In genomic region chr10:1044964-1045363, GRCh38 we compare ENCODE assay signal across 11 cellular contexts. TPM values are rescaled to one million over a fixed set of nuclear protein-coding genes. Genes with fewer than 3 reads are reported as not detected.
DNase-seq lines count a peak whose midpoint lies in the region; ATAC-seq and TF ChIP-seq lines count a peak whose summit lies in the region.
"Had no signal": no experiment of that assay in that cellular context is flagged by ENCODE, and none has a peak within 500 bp of the region (broad histone marks: within the 10 kb centered on the region; RNA-seq: fewer than 3 reads in every experiment).

No MANE protein-coding gene starts in this region.

- H3K4me1 ChIP-seq in CD4-positive, CD25-positive, alpha-beta regulatory T cell (ENCODE audit: control insufficient read depth, insufficient read depth, low read length, poor library complexity, severe bottlenecking): peaks cover 41% of the 10 kb centered on the region
- H3K4me1 ChIP-seq in MM.1S (ENCODE audit: low read length) (0 out of 2 replicates have a peak, but pooled peaks cover 29% of the 10 kb centered on the region), neutrophil (ENCODE audit: control insufficient read depth in 1 of 2, insufficient read depth in 1 of 2, low read depth in 1 of 2, low read length in 1 of 2) (peaks cover 56 to 63% of the 10 kb centered on the region in 2 experiments)

- TF ChIP-seq CTCF in MM.1S (IDR thresholded peaks at IDR 0.05; ENCODE audit: low read length) (no peak), neutrophil (IDR thresholded peaks at IDR 0.05) (no peak)

- no peak overlapping the region for H3K9ac ChIP-seq in MM.1S (ENCODE audit: low read length)
- H3K9ac ChIP-seq: parathyroid adenoma had no signal

- H3K36me3 Mint-ChIP-seq in CD4-positive, CD25-positive, alpha-beta regulatory T cell: peaks cover 16% of the 10 kb centered on the region

- H3K9me3 ChIP-seq in CD4-positive, CD25-positive, alpha-beta regulatory T cell (ENCODE audit: control insufficient read depth in 2 of 2, low read length in 2 of 2): no peaks in the 10 kb centered on the region
- no peaks in the 10 kb centered on the region for H3K9me3 ChIP-seq in MM.1S (replicated peaks; ENCODE audit: insufficient read depth, low read length)
- no peaks in the 10 kb centered on the region for H3K9me3 ChIP-seq in neutrophil

- no peak overlapping the region for H2AFZ ChIP-seq in MM.1S (ENCODE audit: low read length)
- H2AFZ ChIP-seq: parathyroid adenoma had no signal

- H3F3A ChIP-seq in MM.1S (ENCODE audit: insufficient read depth, low read length): peaks cover 28% of the 10 kb centered on the region

- H3K9me2 ChIP-seq in MM.1S (replicated peaks; ENCODE audit: insufficient read depth, low read length): no peaks in the 10 kb centered on the region

- peak overlapping the region; percentile 95 to 97 (median 97) for H3K27ac Mint-ChIP-seq in CD4-positive, CD25-positive, alpha-beta regulatory T cell

- peak overlapping the region; percentile 83 to 91 (median 88) for H3K4me3 Mint-ChIP-seq in CD4-positive, CD25-positive, alpha-beta regulatory T cell

- H3K4me1 Mint-ChIP-seq in CD4-positive, CD25-positive, alpha-beta regulatory T cell: peaks cover 33 to 68% (median 42%) of the 10 kb centered on the region in 4 donors

- ATAC-seq in CD4-positive, CD25-positive, alpha-beta regulatory T cell (ENCODE audit: low read depth in 2 of 2): no peak
- ATAC-seq in GM21717 (IDR thresholded peaks at IDR 0.05; ENCODE audit: unreplicated experiment) (no peak), GM18498 (IDR thresholded peaks at IDR 0.05; ENCODE audit: unreplicated experiment) (no peak)

- no peaks in the 10 kb centered on the region for H4K20me1 ChIP-seq in MM.1S (ENCODE audit: insufficient read depth, low read length)

- H3K27ac ChIP-seq in CD4-positive, CD25-positive, alpha-beta regulatory T cell (ENCODE audit: insufficient read depth, low read length, poor library complexity, severe bottlenecking): peak overlapping the region; percentile 78
- H3K27ac ChIP-seq in MM.1S (ENCODE audit: low read length) (peak overlapping the region; percentile 52; the same call in 1 of the 2 replicates), cingulate gyrus (ENCODE audit: low read depth, low read length) (peak overlapping the region; percentile 22), neutrophil (peak overlapping the region; percentile 91)

- H3K79me2 ChIP-seq in MM.1S (ENCODE audit: low read length): peaks cover 54% of the 10 kb centered on the region

- peaks cover 30% of the 10 kb centered on the region for H3K36me3 ChIP-seq in CD4-positive, CD25-positive, alpha-beta regulatory T cell (ENCODE audit: control insufficient read depth, insufficient read depth, low read length)
- H3K36me3 ChIP-seq in MM.1S (replicated peaks; ENCODE audit: insufficient read depth, low read length) (peaks cover 14% of the 10 kb centered on the region), neutrophil (peaks cover 14% of the 10 kb centered on the region)

- no peak for DNase-seq in CD4-positive, CD25-positive, alpha-beta regulatory T cell
- DNase-seq in MM.1S: no peak
- no peak for DNase-seq in SHP77 treated with DMSO at 0.1 percent for 48 hours (lab: John Stamatoyannopoulos, UW)
- no peak for DNase-seq in Ammon's horn (ENCODE audit: low spot score)
- DNase-seq: NCI-H510A had no signal

- H3K4me2 ChIP-seq in MM.1S (ENCODE audit: low read depth, low read length): peak overlapping the region; percentile 24

- H3K27me3 Mint-ChIP-seq in CD4-positive, CD25-positive, alpha-beta regulatory T cell: no peaks in the 10 kb centered on the region

- no peaks in the 10 kb centered on the region for H3K9me3 Mint-ChIP-seq in CD4-positive, CD25-positive, alpha-beta regulatory T cell

- H3K27me3 ChIP-seq in CD4-positive, CD25-positive, alpha-beta regulatory T cell (ENCODE audit: control insufficient read depth, insufficient read depth, low read length): no peaks in the 10 kb centered on the region
- H3K27me3 ChIP-seq in MM.1S (replicated peaks; ENCODE audit: insufficient read depth, low read length) (no peaks in the 10 kb centered on the region), neutrophil (no peaks in the 10 kb centered on the region)

- peak overlapping the region; percentile 74 for H3K4me3 ChIP-seq in CD4-positive, CD25-positive, alpha-beta regulatory T cell (ENCODE audit: low read depth, low read length)
- H3K4me3 ChIP-seq in MM.1S (ENCODE audit: low read length): peak overlapping the region; percentile 16; the same call in 1 of the 2 replicates
- H3K4me3 ChIP-seq in neutrophil (ENCODE audit: low read depth in 1 of 2, low read length in 1 of 2): peak overlapping the region; percentile 57 to 60

RNA-seq across cellular contexts. Expression of gene IDI1, which starts 4.0 kb away (rescaled TPM):
- total RNA-seq in CD4-positive, CD25-positive, alpha-beta regulatory T cell: 179 TPM
- polyA plus RNA-seq in CD4-positive, CD25-positive, alpha-beta regulatory T cell: 10 to 100 TPM; 47.0 to 58.6 (median 49.9) TPM

RNA-seq across cellular contexts. Expression of gene WDR37, which starts 11.2 kb away (rescaled TPM):
- total RNA-seq in CD4-positive, CD25-positive, alpha-beta regulatory T cell: 31.6 TPM
- 10 to 100 TPM; 10.6 to 15.0 (median 12.2) TPM for polyA plus RNA-seq in CD4-positive, CD25-positive, alpha-beta regulatory T cell

RNA-seq across cellular contexts. Expression of gene IDI2, which starts 19.3 kb away (rescaled TPM):
- not detected for total RNA-seq in CD4-positive, CD25-positive, alpha-beta regulatory T cell
- polyA plus RNA-seq in CD4-positive, CD25-positive, alpha-beta regulatory T cell: not detected
- total RNA-seq: Daoy had no signal

RNA-seq across cellular contexts. Expression of gene GTPBP4, which starts 56.7 kb away (rescaled TPM):
- 50.7 TPM for total RNA-seq in CD4-positive, CD25-positive, alpha-beta regulatory T cell
- polyA plus RNA-seq in CD4-positive, CD25-positive, alpha-beta regulatory T cell: 10 to 100 TPM; 15.9 to 30.4 (median 19.7) TPM

Comparison
In these comparisons a context has a peak if more than half of its experiments do, and no peak if none do; other contexts are left out.
1. H3K27ac ChIP-seq: peak in every context shown above with its lines; median percentile 91 in neutrophil; 78 in CD4-positive, CD25-positive, alpha-beta regulatory T cell; 52 in MM.1S; 22 in cingulate gyrus.
2. H3K4me3 ChIP-seq: peak in every context shown above with its lines; median percentile 74 in CD4-positive, CD25-positive, alpha-beta regulatory T cell; 58 in neutrophil; 16 in MM.1S.